Comparison of ENCODE assay signal across 6 cellular contexts in the genomic region with DNA sequence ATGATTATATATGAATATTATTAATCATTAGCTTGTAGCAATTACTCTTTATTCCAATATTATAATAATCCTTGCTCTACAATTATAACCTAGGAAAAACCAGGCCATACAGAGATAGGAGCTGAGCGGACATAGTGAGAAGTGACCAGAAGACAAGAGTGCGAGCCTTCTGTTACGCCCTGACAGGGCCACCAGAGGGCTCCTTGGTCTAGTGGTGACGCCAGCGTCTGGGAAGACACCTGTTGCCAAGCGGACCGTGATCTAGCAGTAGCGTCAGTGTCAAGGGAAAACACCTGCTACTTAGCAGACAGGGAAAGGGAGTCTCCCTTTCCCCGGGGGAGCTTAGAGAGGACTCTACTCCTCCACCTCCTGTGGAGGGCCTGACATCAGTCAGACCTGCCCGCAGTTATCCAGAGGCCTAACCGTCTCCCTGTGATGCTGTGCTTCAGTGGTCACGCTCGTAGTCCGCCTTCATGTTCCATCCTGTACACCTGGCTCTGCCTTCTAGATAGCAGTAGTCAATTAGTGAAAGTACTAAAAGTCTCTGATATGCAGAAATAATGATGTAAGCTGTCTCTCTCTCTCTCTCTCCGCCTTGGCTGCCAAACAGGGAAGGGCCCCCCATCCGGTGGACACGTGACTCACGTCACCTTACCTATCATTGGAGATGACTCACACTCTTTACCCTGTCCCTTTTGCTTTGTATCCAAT. TPM values are rescaled to one million over a fixed set of nuclear protein-coding genes. Genes with fewer than 3 reads are reported as not detected.
DNase-seq lines count a peak whose midpoint lies in the region; ATAC-seq and TF ChIP-seq lines count a peak whose summit lies in the region.
"Not testable (repeated sequence)": the region's sequence is repeated elsewhere in the genome, so short reads cannot be mapped to it uniquely, and the experiment has no call there.

No MANE protein-coding gene starts in this region.

- H3K9me3 Mint-ChIP-seq in activated T-cell treated with anti-CD3 and anti-CD28 coated beads, Interleukin-2, amount 50 U/mL, for 4 hours: not testable (repeated sequence)

- peak; percentile 35 to 56 for ATAC-seq in activated T-cell treated with anti-CD3 and anti-CD28 coated beads, Interleukin-2, amount 50 U/mL, for 4 hours

- peak; percentile 39; the same call in 1 of the 2 replicates for TF ChIP-seq RAD21 in Ishikawa (IDR thresholded peaks at IDR 0.05; ENCODE audit: low read depth)

- not testable (repeated sequence) for H3K36me3 Mint-ChIP-seq in activated T-cell treated with anti-CD3 and anti-CD28 coated beads, Interleukin-2, amount 50 U/mL, for 4 hours (ENCODE audit: insufficient read depth)

- H3K27me3 Mint-ChIP-seq in activated T-cell treated with anti-CD3 and anti-CD28 coated beads, Interleukin-2, amount 50 U/mL, for 4 hours (ENCODE audit: low read depth): peaks cover 20% of the 10 kb centered on the region

- peak; percentile 66 for DNase-seq in Ammon's horn (ENCODE audit: low spot score)
- DNase-seq in OCI-M1 (lab: John Stamatoyannopoulos, UW): peak; percentile 73
- peak; percentile 28 for DNase-seq in activated T-cell treated with anti-CD3 and anti-CD28 coated beads, Interleukin-2, amount 50 U/mL, for 4 hours
- DNase-seq in fibroblast of pulmonary artery (ENCODE audit: low read depth): peak; percentile 60
- DNase-seq in pons (ENCODE audit: low spot score): peak; percentile 65

- TF ChIP-seq EP300 in Ishikawa (IDR thresholded peaks at IDR 0.05; ENCODE audit: borderline replicate concordance): not testable (repeated sequence)

- H3K4me1 Mint-ChIP-seq in activated T-cell treated with anti-CD3 and anti-CD28 coated beads, Interleukin-2, amount 50 U/mL, for 4 hours (ENCODE audit: low read depth): peaks cover 14% of the 10 kb centered on the region

- H3K4me3 ChIP-seq in fibroblast of pulmonary artery (replicated peaks; ENCODE audit: low read depth, low read length): not testable (repeated sequence)

- peak overlapping the region; percentile 70 for H3K4me3 Mint-ChIP-seq in activated T-cell treated with anti-CD3 and anti-CD28 coated beads, Interleukin-2, amount 50 U/mL, for 4 hours

- TF ChIP-seq CTCF in fibroblast of pulmonary artery (IDR thresholded peaks at IDR 0.05; ENCODE audit: low read length, missing control alignments): peak; percentile 18

TF ChIP-seq in Ishikawa, 13 proteins besides CTCF, POLR2A, EP300 and RAD21:
- TF ChIP-seq, protein P1, sequence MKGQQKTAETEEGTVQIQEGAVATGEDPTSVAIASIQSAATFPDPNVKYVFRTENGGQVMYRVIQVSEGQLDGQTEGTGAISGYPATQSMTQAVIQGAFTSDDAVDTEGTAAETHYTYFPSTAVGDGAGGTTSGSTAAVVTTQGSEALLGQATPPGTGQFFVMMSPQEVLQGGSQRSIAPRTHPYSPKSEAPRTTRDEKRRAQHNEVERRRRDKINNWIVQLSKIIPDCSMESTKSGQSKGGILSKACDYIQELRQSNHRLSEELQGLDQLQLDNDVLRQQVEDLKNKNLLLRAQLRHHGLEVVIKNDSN (IDR thresholded peaks at IDR 0.05): peak; percentile 70

RNA-seq across cellular contexts. Expression of a gene that starts 2.2 kb away (rescaled TPM):
- total RNA-seq in activated T-cell treated with anti-CD3 and anti-CD28 coated beads, Interleukin-2, amount 50 U/mL, for 4 hours: not detected

RNA-seq across cellular contexts. Expression of a gene that starts 8.5 kb away (rescaled TPM):
- total RNA-seq in activated T-cell treated with anti-CD3 and anti-CD28 coated beads, Interleukin-2, amount 50 U/mL, for 4 hours: not detected

RNA-seq across cellular contexts. Expression of a gene that starts 18.2 kb away (rescaled TPM):
- total RNA-seq in activated T-cell treated with anti-CD3 and anti-CD28 coated beads, Interleukin-2, amount 50 U/mL, for 4 hours: not detected

RNA-seq across cellular contexts. Expression of a gene that starts 23.8 kb away (rescaled TPM):
- 1 to 10 TPM in 2 of 3 donors, under 1 TPM in 1; 0.82 to 2.4 (median 2.1) TPM for total RNA-seq in activated T-cell treated with anti-CD3 and anti-CD28 coated beads, Interleukin-2, amount 50 U/mL, for 4 hours

RNA-seq across cellular contexts. Expression of a gene that starts 24.6 kb away (rescaled TPM):
- total RNA-seq in activated T-cell treated with anti-CD3 and anti-CD28 coated beads, Interleukin-2, amount 50 U/mL, for 4 hours: 10 to 100 TPM; 49.5 to 53.0 (median 51.9) TPM
